Comparison of ENCODE assay signal across 1 cellular context in the genomic region with DNA sequence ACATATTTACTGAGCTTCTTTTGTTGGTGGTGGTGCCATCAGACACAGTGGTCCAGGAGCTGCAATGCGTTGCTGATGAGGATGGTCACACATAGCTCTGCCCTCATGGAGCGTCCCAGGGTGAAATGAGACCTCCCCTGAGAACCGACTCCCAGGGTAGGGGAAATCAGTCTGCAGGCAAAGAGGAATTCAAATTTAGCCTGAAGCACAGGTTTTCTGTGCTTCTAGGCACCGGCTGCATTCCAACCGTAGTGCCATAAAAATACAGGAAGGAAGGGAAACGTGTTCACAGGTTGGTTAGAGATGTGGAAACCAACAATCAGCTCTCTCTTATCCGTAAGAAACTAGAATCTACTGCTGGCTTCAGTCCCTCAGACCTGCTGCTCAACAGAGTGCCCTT.
TF ChIP-seq lines count a peak whose summit lies in the region.

No MANE protein-coding gene starts in this region.

TF ChIP-seq in WTC11, 78 proteins besides CTCF, POLR2A, EP300 and RAD21 (continued from another document):
- no peak for TF ChIP-seq FOXP1 (CRISPR knock-in tag; IDR thresholded peaks at IDR 0.05; ENCODE audit: borderline replicate concordance)
